24 cellular contexts compared by ENCODE assay signal in the genomic region with DNA sequence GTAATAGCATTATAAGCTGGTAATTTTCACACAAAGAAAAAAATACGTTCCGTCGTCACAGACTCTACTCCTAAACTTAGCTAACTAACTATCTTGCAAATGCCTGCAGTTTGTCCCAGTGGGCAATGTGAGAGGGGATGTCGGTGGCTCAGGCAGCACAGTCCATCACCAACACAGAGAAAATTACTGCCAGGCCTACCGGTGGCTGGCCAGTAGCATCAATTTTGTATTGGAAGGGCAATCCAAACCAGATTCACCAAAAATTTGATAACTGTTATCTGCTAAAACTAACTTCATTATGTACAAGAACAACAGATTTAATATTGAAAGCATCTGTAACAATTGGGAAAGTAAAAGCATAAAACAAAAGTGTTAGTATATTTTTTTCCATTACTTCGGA. TPM values are rescaled to one million over a fixed set of nuclear protein-coding genes. Genes with fewer than 3 reads are reported as not detected.
DNase-seq lines count a peak whose midpoint lies in the region; ATAC-seq and TF ChIP-seq lines count a peak whose summit lies in the region.
"Had no signal": no experiment of that assay in that cellular context is flagged by ENCODE, and none has a peak within 500 bp of the region (broad histone marks: within the 10 kb centered on the region; RNA-seq: fewer than 3 reads in every experiment).

No MANE protein-coding gene starts in this region.

- H3F3A ChIP-seq in GM23248 (ENCODE audit: insufficient read depth) (peaks cover 69% of the 10 kb centered on the region), smooth muscle cell (ENCODE audit: low read depth) (no peaks in the 10 kb centered on the region)

- POLR2A ChIA-PET in activated CD4-positive, alpha-beta T cell treated with anti-CD3 and anti-CD28 coated beads for 36 hours (lab: Charles Lee) = interaction anchor here (0.6 to 1.5 kb wide), 2 partner anchors 10 to 533 kb away, joined by 3 to 5 read pairs; no protein-coding TSS in a partner anchor

- H3K4me1 ChIP-seq in GM23248 (ENCODE audit: insufficient read depth) (peaks cover 39% of the 10 kb centered on the region), smooth muscle cell (ENCODE audit: low read depth) (peaks cover 3% of the 10 kb centered on the region)
- H3K4me1 ChIP-seq: BLaER1, foreskin keratinocyte had no signal

- no peaks in the 10 kb centered on the region for H3K9me3 ChIP-seq in GM23248 (ENCODE audit: low read depth)
- H3K9me3 ChIP-seq in smooth muscle cell (replicated peaks; ENCODE audit: low read depth) = no peaks in the 10 kb centered on the region
- H3K9me3 ChIP-seq: BLaER1 had no signal

- CTCF ChIA-PET in activated CD4-positive, alpha-beta T cell treated with anti-CD3 and anti-CD28 coated beads for 36 hours (lab: Charles Lee) = interaction anchor here (0.6 to 4.7 kb wide), 12 partner anchors 9 to 218 kb away, joined by 3 to 26 read pairs (median 4); a partner anchor contains a TSS

- H3K9ac ChIP-seq in GM23248 (peak overlapping the region; percentile 29), smooth muscle cell (ENCODE audit: low read depth) (no peak overlapping the region)
- H3K9ac ChIP-seq: BLaER1 had no signal

- H3K79me2 ChIP-seq in GM23248 (ENCODE audit: insufficient read depth) = peaks cover 43% of the 10 kb centered on the region
- H3K79me2 ChIP-seq in smooth muscle cell (ENCODE audit: low read depth) = no peaks in the 10 kb centered on the region

- no peak overlapping the region for H3K4me3 Mint-ChIP-seq in activated CD4-positive, alpha-beta T cell treated with anti-CD3 and anti-CD28 coated beads for 36 hours
- H3K4me3 Mint-ChIP-seq: natural killer cell treated with Interleukin-12 subunit alpha and Interleukin-12 subunit beta and Interleukin-15 and Interleukin-18, amount 100 ng/mL, for 72 hours had no signal

- H2AFZ ChIP-seq in GM23248 (no peak overlapping the region), smooth muscle cell (ENCODE audit: low read depth) (no peak overlapping the region)

- H3K9me2 ChIP-seq in GM23248 (ENCODE audit: insufficient read depth) = no peaks in the 10 kb centered on the region

- H3K27me3 Mint-ChIP-seq in activated CD4-positive, alpha-beta T cell treated with anti-CD3 and anti-CD28 coated beads for 36 hours = no peaks in the 10 kb centered on the region
- H3K27me3 Mint-ChIP-seq: natural killer cell treated with Interleukin-12 subunit alpha and Interleukin-12 subunit beta and Interleukin-15 and Interleukin-18, amount 100 ng/mL, for 72 hours had no signal

- peak overlapping the region; percentile 51 for H3K27ac ChIP-seq in GM23248
- H3K27ac ChIP-seq in dorsolateral prefrontal cortex = peak overlapping the region in 35 of 59 donors; percentile 0 to 70 (median 31)
- peak overlapping the region; percentile 74 for H3K27ac ChIP-seq in smooth muscle cell (ENCODE audit: low read depth)
- H3K27ac ChIP-seq: 22Rv1, BLaER1, foreskin keratinocyte had no signal

- no peaks in the 10 kb centered on the region for H4K20me1 ChIP-seq in GM23248 (ENCODE audit: insufficient read depth)
- H4K20me1 ChIP-seq in smooth muscle cell (ENCODE audit: low read depth) = no peaks in the 10 kb centered on the region
- H4K20me1 ChIP-seq: BLaER1 had no signal

- 89 to 92% methylated on average over 6 of the region's 6 CpGs for WGBS in GM23248 (ENCODE audit: low coverage in 1 of 2, low lambda C conversion rate in 2 of 2, missing lambda C conversion rate in 2 of 2), 2 experiments
- WGBS in smooth muscle cell (ENCODE audit: low lambda C conversion rate) = 94% methylated on average over 6 of the region's 6 CpGs

- H3K4me2 ChIP-seq in GM23248 (ENCODE audit: unreplicated experiment) (peak overlapping the region; percentile 9), smooth muscle cell (no peak overlapping the region)
- H3K4me2 ChIP-seq: BLaER1 had no signal

- H3K36me3 Mint-ChIP-seq in activated CD4-positive, alpha-beta T cell treated with anti-CD3 and anti-CD28 coated beads for 36 hours (ENCODE audit: low read depth) = peaks cover 3% of the 10 kb centered on the region

- H3K4me1 Mint-ChIP-seq in activated CD4-positive, alpha-beta T cell treated with anti-CD3 and anti-CD28 coated beads for 36 hours = peaks cover 13% of the 10 kb centered on the region

- no peaks in the 10 kb centered on the region for H3K27me3 ChIP-seq in GM23248 (replicated peaks; ENCODE audit: insufficient read depth)
- H3K27me3 ChIP-seq in dorsolateral prefrontal cortex = no peaks in the 10 kb centered on the region
- no peaks in the 10 kb centered on the region for H3K27me3 ChIP-seq in smooth muscle cell (ENCODE audit: low read depth)
- H3K27me3 ChIP-seq: BLaER1, foreskin keratinocyte had no signal

- intact Hi-C loops in activated CD4-positive, alpha-beta T cell treated with anti-CD3 and anti-CD28 coated beads for 36 hours (cut with DNase I, micrococcal nuclease) = no loop called here
- intact Hi-C loops in dorsolateral prefrontal cortex (cut with DNase I) = loop anchor here in 1 of 2 donors (5.0 kb wide), 1 partner anchor 37 kb away; no protein-coding TSS in a partner anchor

- ATAC-seq in activated CD4-positive, alpha-beta T cell treated with anti-CD3 and anti-CD28 coated beads for 36 hours = no peak
- ATAC-seq: foreskin keratinocyte; natural killer cell treated with Interleukin-12 subunit alpha and Interleukin-12 subunit beta and Interleukin-15 and Interleukin-18, amount 100 ng/mL, for 72 hours; stimulated activated naive CD8-positive, alpha-beta T cell treated with anti-CD3 and anti-CD28 coated beads, Interleukin-15, Interleukin-2, amounts not matched to agents 100 U/mL and 50 U/mL, for 24 hours had no signal

- H3K4me3 ChIP-seq in GM23248 = no peak overlapping the region
- no peak overlapping the region for H3K4me3 ChIP-seq in dorsolateral prefrontal cortex
- H3K4me3 ChIP-seq in smooth muscle cell = no peak overlapping the region
- H3K4me3 ChIP-seq: BLaER1 had no signal

- peak overlapping the region; percentile 15 for H3K27ac Mint-ChIP-seq in activated CD4-positive, alpha-beta T cell treated with anti-CD3 and anti-CD28 coated beads for 36 hours
- H3K27ac Mint-ChIP-seq: natural killer cell treated with Interleukin-12 subunit alpha and Interleukin-12 subunit beta and Interleukin-15 and Interleukin-18, amount 100 ng/mL, for 72 hours had no signal

- no peak for DNase-seq in activated CD4-positive, alpha-beta T cell treated with anti-CD3 and anti-CD28 coated beads for 36 hours
- DNase-seq in activated CD4-positive, alpha-beta T cell treated with anti-CD3 and anti-CD28 coated beads, Interleukin-2, amount 50 U/mL, for 4 hours = no peak
- no peak for DNase-seq in GM23248
- no peak for DNase-seq in dorsolateral prefrontal cortex
- DNase-seq in smooth muscle cell (lab: John Stamatoyannopoulos, UW; ENCODE audit: unreplicated experiment) = no peak
- no peak for DNase-seq in DMS153 treated with DMSO at 0.1 percent for 48 hours (lab: John Stamatoyannopoulos, UW; ENCODE audit: unreplicated experiment)
- no peak for DNase-seq in superior temporal gyrus (ENCODE audit: extremely low spot score)
- no peak for DNase-seq in NCI-H1436 (lab: John Stamatoyannopoulos, UW)
- DNase-seq: activated CD4-positive, alpha-beta T cell treated with anti-CD3 and anti-CD28 coated beads for 1 hour; activated CD8-positive, alpha-beta memory T cell treated with anti-CD3 and anti-CD28 coated beads, Interleukin-2, amount 50 U/mL, for 48 hours; activated gamma-delta T cell; amniotic stem cell; caudate nucleus; foreskin keratinocyte; kidney; NCI-H1417 treated with DMSO at 0.1 percent for 48 hours; NCI-H2171 treated with DMSO at 0.1 percent for 48 hours; NCI-H526; stimulated activated CD4-positive, alpha-beta T cell treated with anti-CD3 and anti-CD28 coated beads, Interleukin-2, amount 100 ng/mL, for 24 hours; stimulated activated naive CD8-positive, alpha-beta T cell treated with anti-CD3 and anti-CD28 coated beads, Interleukin-15, Interleukin-2, amounts not matched to agents 100 U/mL and 50 U/mL, for 24 hours; SW 1271 had no signal

- no peaks in the 10 kb centered on the region for H3K9me3 Mint-ChIP-seq in activated CD4-positive, alpha-beta T cell treated with anti-CD3 and anti-CD28 coated beads for 36 hours (ENCODE audit: low read depth)
- H3K9me3 Mint-ChIP-seq: natural killer cell treated with Interleukin-12 subunit alpha and Interleukin-12 subunit beta and Interleukin-15 and Interleukin-18, amount 100 ng/mL, for 72 hours had no signal

- TF ChIP-seq CTCF in dorsolateral prefrontal cortex (IDR thresholded peaks at IDR 0.05 in 54 of 56, conservative IDR thresholded peaks at IDR 0.05 in 2 of 56; ENCODE audit: low read depth in 1 of 56, partially characterized antibody in 56 of 56) (no peak), smooth muscle cell (IDR thresholded peaks at IDR 0.05; ENCODE audit: borderline replicate concordance, insufficient read depth, poor library complexity, severe bottlenecking) (no peak)

- H3K36me3 ChIP-seq in GM23248 (ENCODE audit: low read depth) (peaks cover 33% of the 10 kb centered on the region), smooth muscle cell (ENCODE audit: low read depth) (no peaks in the 10 kb centered on the region)
- H3K36me3 ChIP-seq: BLaER1 had no signal

- in situ Hi-C loops in GM23248 (cut with MboI) = no loop called here

RNA-seq across cellular contexts. Expression of a gene that starts 37.4 kb away (rescaled TPM):
- 10 to 100 TPM; 30.8 to 32.0 TPM for total RNA-seq in activated CD4-positive, alpha-beta T cell treated with anti-CD3 and anti-CD28 coated beads for 36 hours
- 18.8 and 21.0 TPM in 2 replicates for total RNA-seq in GM23248 (2014; rRNA removed; shearing (Covaris generic))
- 12.4 and 16.9 TPM in 2 replicates for polyA plus RNA-seq in GM23248 (2016; fragmentation: Nextera tagmentation; extraction: Ambion mirVana)
- 10 to 100 TPM; 19.8 to 49.0 (median 31.1) TPM for total RNA-seq in dorsolateral prefrontal cortex
- 19.9 and 20.0 TPM in 2 replicates for total RNA-seq in smooth muscle cell
- 4.9 and 5.5 TPM in 2 replicates for polyA plus RNA-seq in smooth muscle cell
